ENCODE assay signal across 9 cellular contexts in the genomic region with DNA sequence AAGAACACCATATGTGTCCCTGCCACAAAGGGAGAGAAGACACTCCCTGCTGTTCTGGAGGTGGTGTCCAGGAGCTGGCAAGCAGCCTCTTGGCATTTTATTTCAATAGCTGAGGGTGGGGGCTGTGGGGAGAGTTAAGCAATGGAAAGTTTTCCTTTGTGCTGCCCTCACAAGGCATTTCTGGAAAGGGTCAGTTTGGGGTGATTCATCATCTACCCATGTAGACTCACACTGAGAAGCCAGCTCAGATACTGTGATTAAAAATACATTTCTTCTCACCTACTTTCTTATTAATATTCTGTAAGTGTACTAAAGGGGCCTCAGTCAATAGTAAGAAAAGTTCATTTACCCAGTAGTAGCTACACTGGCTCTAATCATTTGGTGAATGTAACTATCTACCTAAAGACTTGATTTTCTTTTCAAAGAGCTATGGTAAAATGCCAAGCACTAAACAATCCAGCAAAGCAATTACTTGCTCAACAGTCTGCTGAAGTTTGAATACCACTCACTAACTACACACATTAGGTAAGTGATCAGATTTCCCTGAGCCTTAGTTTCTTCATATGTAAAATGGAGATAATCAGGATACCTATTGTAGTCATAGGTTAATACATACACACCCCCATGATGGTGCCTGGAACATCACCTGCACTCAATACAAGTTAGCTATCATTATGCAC. TPM values are rescaled to one million over a fixed set of nuclear protein-coding genes. Genes with fewer than 3 reads are reported as not detected.
A peak's percentile ranks its signal among the peaks of the same experiment; 100 is the strongest.
DNase-seq lines count a peak whose midpoint lies in the region; ATAC-seq and TF ChIP-seq lines count a peak whose summit lies in the region.
"Had no signal": no experiment of that assay in that cellular context is flagged by ENCODE, and none has a peak within 500 bp of the region (broad histone marks: within the 10 kb centered on the region; RNA-seq: fewer than 3 reads in every experiment).

No MANE protein-coding gene starts in this region.

- H3K36me3 Mint-ChIP-seq in endodermal cell (ENCODE audit: low read depth) = no peaks in the 10 kb centered on the region

- DNase-seq in A172 (ENCODE audit: low spot score) = peak; percentile 92
- peak; percentile 47 for DNase-seq in LoVo (ENCODE audit: low spot score)
- DNase-seq in endodermal cell = no peak
- DNase-seq in medulla oblongata (ENCODE audit: extremely low spot score) = peak; percentile 73
- DNase-seq in NK-92 (lab: John Stamatoyannopoulos, UW; ENCODE audit: unreplicated experiment) = no peak
- no peak for DNase-seq in SKM-1 treated with dmso at 0.1 percent for 144 hours (lab: John Stamatoyannopoulos, UW; ENCODE audit: unreplicated experiment)
- DNase-seq: activated CD4-positive, alpha-beta T cell treated with anti-CD3 and anti-CD28 coated beads for 1 hour had no signal

- no peak overlapping the region for H3K27ac Mint-ChIP-seq in endodermal cell

- no peaks in the 10 kb centered on the region for H3K4me1 ChIP-seq in endodermal cell (ENCODE audit: control insufficient read depth, insufficient read depth, low read length)

- no peaks in the 10 kb centered on the region for H3K27me3 ChIP-seq in endodermal cell (ENCODE audit: control insufficient read depth, insufficient read depth, low read length, poor library complexity, severe bottlenecking)

- peak overlapping the region; percentile 55 for H3K27ac ChIP-seq in endodermal cell (ENCODE audit: low read depth, low read length)

- no peak for TF ChIP-seq CTCF in endodermal cell (conservative IDR thresholded peaks at IDR 0.05)

- peaks cover 7% of the 10 kb centered on the region for H3K9me3 Mint-ChIP-seq in endodermal cell

- peaks cover 8% of the 10 kb centered on the region for H3K27me3 Mint-ChIP-seq in endodermal cell (ENCODE audit: insufficient read depth)

- H3K4me3 ChIP-seq in endodermal cell (ENCODE audit: low read length) = no peak overlapping the region

- no peak overlapping the region for H3K9ac ChIP-seq in endodermal cell (ENCODE audit: extremely low read depth, low read length, poor library complexity, severe bottlenecking)

- peaks cover 8% of the 10 kb centered on the region for H3K9me3 ChIP-seq in endodermal cell (ENCODE audit: control insufficient read depth, low read length)

- no peak overlapping the region for H3K4me3 Mint-ChIP-seq in endodermal cell

- ATAC-seq in GM21619 (IDR thresholded peaks at IDR 0.05; ENCODE audit: unreplicated experiment) (no peak), HG02759 (IDR thresholded peaks at IDR 0.05; ENCODE audit: unreplicated experiment) (no peak)

- H3K36me3 ChIP-seq in endodermal cell (ENCODE audit: control insufficient read depth, insufficient read depth, low read length) = no peaks in the 10 kb centered on the region

- no peaks in the 10 kb centered on the region for H3K4me1 Mint-ChIP-seq in endodermal cell

RNA-seq across cellular contexts. Expression of a gene that starts 55.1 kb away (rescaled TPM):
- total RNA-seq in A172 (2014; rRNA removed; shearing (Covaris generic)) = 0.12 and 0.41 TPM in 2 replicates
- total RNA-seq in endodermal cell = 10 to 100 TPM in 1 of 2 donors, 1 to 10 TPM in 1; 7.1 to 13.5 TPM
- polyA plus RNA-seq in endodermal cell (2013, experiment 1 of 2) = 8.8 TPM
- polyA plus RNA-seq in endodermal cell (2013, experiment 2 of 2) = 9.6 TPM

Comparison
In these comparisons a context has a peak if more than half of its experiments do, and no peak if none do; other contexts are left out.
1. DNase-seq: peak in A172 (single experiment), LoVo (single experiment) and medulla oblongata (single experiment); none in endodermal cell (single experiment), NK-92 (single experiment) and SKM-1 treated with dmso at 0.1 percent for 144 hours (single experiment).